Comparison of ENCODE assay signal across 17 cellular contexts in genomic region chr11:1619449-1619848, GRCh38. TPM values are rescaled to one million over a fixed set of nuclear protein-coding genes. Genes with fewer than 3 reads are reported as not detected.
A peak's percentile ranks its signal among the peaks of the same experiment; 100 is the strongest.
DNase-seq lines count a peak whose midpoint lies in the region; ATAC-seq lines count a peak whose summit lies in the region.
"Had no signal": no experiment of that assay in that cellular context is flagged by ENCODE, and none has a peak within 500 bp of the region (broad histone marks: within the 10 kb centered on the region; RNA-seq: fewer than 3 reads in every experiment).

No MANE protein-coding gene starts in this region.

- no peaks in the 10 kb centered on the region for H3K36me3 ChIP-seq in CD4-positive, CD25-positive, alpha-beta regulatory T cell (ENCODE audit: control insufficient read depth, insufficient read depth, low read length)
- H3K36me3 ChIP-seq: BE2C, gastrocnemius medialis, suprapubic skin had no signal

- POLR2A ChIA-PET in activated CD4-positive, alpha-beta memory T cell treated with anti-CD3 and anti-CD28 coated beads for 36 hours (lab: Charles Lee) = no interaction called here

- peak; percentile 40 to 78 for ATAC-seq in CD4-positive, CD25-positive, alpha-beta regulatory T cell (ENCODE audit: low read depth in 2 of 2)
- peak; percentile 63 for ATAC-seq in memory B cell (ENCODE audit: low read depth)
- ATAC-seq: gastrocnemius medialis had no signal

- H3K4me1 Mint-ChIP-seq in CD4-positive, CD25-positive, alpha-beta regulatory T cell = peaks cover 5 to 7% (median 5%) of the 10 kb centered on the region in 4 donors
- peaks cover 6% of the 10 kb centered on the region for H3K4me1 Mint-ChIP-seq in activated CD4-positive, alpha-beta memory T cell treated with anti-CD3 and anti-CD28 coated beads for 36 hours (ENCODE audit: low read depth)
- peaks cover 2% of the 10 kb centered on the region for H3K4me1 Mint-ChIP-seq in memory B cell

- H3K9me3 ChIP-seq in CD4-positive, CD25-positive, alpha-beta regulatory T cell (ENCODE audit: control insufficient read depth in 2 of 2, low read length in 2 of 2) = no peaks in the 10 kb centered on the region
- H3K9me3 ChIP-seq: BE2C, gastrocnemius medialis, suprapubic skin had no signal

- H3K27ac ChIP-seq in CD4-positive, CD25-positive, alpha-beta regulatory T cell (ENCODE audit: insufficient read depth, low read length, poor library complexity, severe bottlenecking) = no peak overlapping the region
- H3K27ac ChIP-seq: gastrocnemius medialis, skin epidermis, suprapubic skin had no signal

- peaks cover 2% of the 10 kb centered on the region for H3K4me1 ChIP-seq in CD4-positive, CD25-positive, alpha-beta regulatory T cell (ENCODE audit: control insufficient read depth, insufficient read depth, low read length, poor library complexity, severe bottlenecking)
- H3K4me1 ChIP-seq: BE2C, gastrocnemius medialis, suprapubic skin had no signal

- H3K27ac Mint-ChIP-seq in CD4-positive, CD25-positive, alpha-beta regulatory T cell = peak overlapping the region in 2 of 3 donors; percentile 22 to 49
- H3K27ac Mint-ChIP-seq in activated CD4-positive, alpha-beta memory T cell treated with anti-CD3 and anti-CD28 coated beads for 36 hours = peak overlapping the region; percentile 2
- H3K27ac Mint-ChIP-seq in memory B cell = no peak overlapping the region
- H3K27ac Mint-ChIP-seq: immature natural killer cell; T-helper 1 cell treated with Interleukin-12 subunit alpha and Interleukin-12 subunit beta and Interleukin-4 antibody, amounts not matched to agents 30 μg/mL and 1 μg/mL, for 36 hours had no signal

- H3K27me3 ChIP-seq in CD4-positive, CD25-positive, alpha-beta regulatory T cell (ENCODE audit: control insufficient read depth, insufficient read depth, low read length) = no peaks in the 10 kb centered on the region
- H3K27me3 ChIP-seq: BE2C had no signal

- no peak overlapping the region for H3K4me3 ChIP-seq in CD4-positive, CD25-positive, alpha-beta regulatory T cell (ENCODE audit: low read depth, low read length)
- H3K4me3 ChIP-seq: gastrocnemius medialis, skin epidermis, suprapubic skin had no signal

- intact Hi-C loops in activated CD4-positive, alpha-beta memory T cell treated with anti-CD3 and anti-CD28 coated beads for 36 hours (cut with micrococcal nuclease) = no loop called here

- no peaks in the 10 kb centered on the region for H3K36me3 Mint-ChIP-seq in CD4-positive, CD25-positive, alpha-beta regulatory T cell
- no peaks in the 10 kb centered on the region for H3K36me3 Mint-ChIP-seq in activated CD4-positive, alpha-beta memory T cell treated with anti-CD3 and anti-CD28 coated beads for 36 hours
- H3K36me3 Mint-ChIP-seq in memory B cell = no peaks in the 10 kb centered on the region
- H3K36me3 Mint-ChIP-seq: immature natural killer cell had no signal

- CTCF ChIA-PET in activated CD4-positive, alpha-beta memory T cell treated with anti-CD3 and anti-CD28 coated beads for 36 hours (lab: Charles Lee) = interaction anchor here (1.5 kb wide), 1 partner anchor 8 kb away, joined by 3 read pairs; no protein-coding TSS in a partner anchor

- H3K9me3 Mint-ChIP-seq in CD4-positive, CD25-positive, alpha-beta regulatory T cell = no peaks in the 10 kb centered on the region
- H3K9me3 Mint-ChIP-seq in activated CD4-positive, alpha-beta memory T cell treated with anti-CD3 and anti-CD28 coated beads for 36 hours = no peaks in the 10 kb centered on the region
- H3K9me3 Mint-ChIP-seq in memory B cell = no peaks in the 10 kb centered on the region
- H3K9me3 Mint-ChIP-seq: immature natural killer cell; T-helper 1 cell treated with Interleukin-12 subunit alpha and Interleukin-12 subunit beta and Interleukin-4 antibody, amounts not matched to agents 30 μg/mL and 1 μg/mL, for 36 hours had no signal

- DNase-seq in CD4-positive, CD25-positive, alpha-beta regulatory T cell = peak in 1 of 3 donors; percentile 9
- DNase-seq in EL = peak; percentile 41
- peak; percentile 64 for DNase-seq in activated CD4-positive, alpha-beta memory T cell treated with anti-CD3 and anti-CD28 coated beads for 36 hours
- no peak for DNase-seq in memory B cell (ENCODE audit: low spot score in 2 of 2)
- DNase-seq in globus pallidus (ENCODE audit: low spot score) = no peak
- DNase-seq in activated effector memory CD4-positive, alpha-beta T cell treated with anti-CD3 and anti-CD28 coated beads, Interleukin-2, amount 50 U/mL, for 16 hours = no peak
- no peak for DNase-seq in COLO668 (lab: John Stamatoyannopoulos, UW; ENCODE audit: unreplicated experiment)
- DNase-seq: BE2C, gastrocnemius medialis, NCI-H2081, NCI-H526, RPMI8226 had no signal

- peak overlapping the region in 1 of 4 donors; percentile 53 for H3K4me3 Mint-ChIP-seq in CD4-positive, CD25-positive, alpha-beta regulatory T cell
- H3K4me3 Mint-ChIP-seq in activated CD4-positive, alpha-beta memory T cell treated with anti-CD3 and anti-CD28 coated beads for 36 hours = no peak overlapping the region
- H3K4me3 Mint-ChIP-seq in memory B cell = no peak overlapping the region
- H3K4me3 Mint-ChIP-seq: T-helper 1 cell treated with Interleukin-12 subunit alpha and Interleukin-12 subunit beta and Interleukin-4 antibody, amounts not matched to agents 30 μg/mL and 1 μg/mL, for 36 hours had no signal

- H3K27me3 Mint-ChIP-seq in CD4-positive, CD25-positive, alpha-beta regulatory T cell = peaks cover 8% of the 10 kb centered on the region
- peaks cover 15% of the 10 kb centered on the region for H3K27me3 Mint-ChIP-seq in activated CD4-positive, alpha-beta memory T cell treated with anti-CD3 and anti-CD28 coated beads for 36 hours
- H3K27me3 Mint-ChIP-seq in memory B cell = peaks cover 22% of the 10 kb centered on the region

RNA-seq across cellular contexts. Expression of gene KRTAP5-4, which starts 2.5 kb away (rescaled TPM):
- total RNA-seq in CD4-positive, CD25-positive, alpha-beta regulatory T cell = not detected
- polyA plus RNA-seq in CD4-positive, CD25-positive, alpha-beta regulatory T cell = not detected
- total RNA-seq in activated CD4-positive, alpha-beta memory T cell treated with anti-CD3 and anti-CD28 coated beads for 36 hours = not detected
- total RNA-seq: bronchial epithelial cell, gastrocnemius medialis had no signal
- polyA plus RNA-seq: immature natural killer cell had no signal

RNA-seq across cellular contexts. Expression of gene KRTAP5-5, which starts 10.1 kb away (rescaled TPM):
- total RNA-seq in CD4-positive, CD25-positive, alpha-beta regulatory T cell = not detected
- not detected for polyA plus RNA-seq in CD4-positive, CD25-positive, alpha-beta regulatory T cell
- not detected for total RNA-seq in activated CD4-positive, alpha-beta memory T cell treated with anti-CD3 and anti-CD28 coated beads for 36 hours
- total RNA-seq: bronchial epithelial cell, gastrocnemius medialis had no signal
- polyA plus RNA-seq: immature natural killer cell had no signal

RNA-seq across cellular contexts. Expression of gene KRTAP5-3, which starts 11.2 kb away (rescaled TPM):
- total RNA-seq in CD4-positive, CD25-positive, alpha-beta regulatory T cell = not detected
- polyA plus RNA-seq in CD4-positive, CD25-positive, alpha-beta regulatory T cell = not detected
- not detected for total RNA-seq in activated CD4-positive, alpha-beta memory T cell treated with anti-CD3 and anti-CD28 coated beads for 36 hours
- total RNA-seq: bronchial epithelial cell, gastrocnemius medialis had no signal
- polyA plus RNA-seq: immature natural killer cell had no signal

RNA-seq across cellular contexts. Expression of gene KRTAP5-2, which starts 21.4 kb away (rescaled TPM):
- 0.35 TPM for total RNA-seq in CD4-positive, CD25-positive, alpha-beta regulatory T cell
- polyA plus RNA-seq in CD4-positive, CD25-positive, alpha-beta regulatory T cell = not detected
- total RNA-seq in activated CD4-positive, alpha-beta memory T cell treated with anti-CD3 and anti-CD28 coated beads for 36 hours = not detected
- total RNA-seq: bronchial epithelial cell, gastrocnemius medialis had no signal
- polyA plus RNA-seq: immature natural killer cell had no signal

RNA-seq across cellular contexts. Expression of gene KRTAP5-1, which starts 34.4 kb away (rescaled TPM):
- not detected for total RNA-seq in CD4-positive, CD25-positive, alpha-beta regulatory T cell
- polyA plus RNA-seq in CD4-positive, CD25-positive, alpha-beta regulatory T cell = not detected
- total RNA-seq in activated CD4-positive, alpha-beta memory T cell treated with anti-CD3 and anti-CD28 coated beads for 36 hours = not detected
- total RNA-seq: bronchial epithelial cell, gastrocnemius medialis had no signal
- polyA plus RNA-seq: immature natural killer cell had no signal

Comparison
In these comparisons a context has a peak if more than half of its experiments do, and no peak if none do; other contexts are left out.
1. DNase-seq: peak in EL (single experiment) and activated CD4-positive, alpha-beta memory T cell treated with anti-CD3 and anti-CD28 coated beads for 36 hours (single experiment); none in memory B cell (0 of 2), globus pallidus (single experiment), activated effector memory CD4-positive, alpha-beta T cell treated with anti-CD3 and anti-CD28 coated beads, Interleukin-2, amount 50 U/mL, for 16 hours (single experiment) and COLO668 (single experiment).